25 cellular contexts compared by ENCODE assay signal in the genomic region with DNA sequence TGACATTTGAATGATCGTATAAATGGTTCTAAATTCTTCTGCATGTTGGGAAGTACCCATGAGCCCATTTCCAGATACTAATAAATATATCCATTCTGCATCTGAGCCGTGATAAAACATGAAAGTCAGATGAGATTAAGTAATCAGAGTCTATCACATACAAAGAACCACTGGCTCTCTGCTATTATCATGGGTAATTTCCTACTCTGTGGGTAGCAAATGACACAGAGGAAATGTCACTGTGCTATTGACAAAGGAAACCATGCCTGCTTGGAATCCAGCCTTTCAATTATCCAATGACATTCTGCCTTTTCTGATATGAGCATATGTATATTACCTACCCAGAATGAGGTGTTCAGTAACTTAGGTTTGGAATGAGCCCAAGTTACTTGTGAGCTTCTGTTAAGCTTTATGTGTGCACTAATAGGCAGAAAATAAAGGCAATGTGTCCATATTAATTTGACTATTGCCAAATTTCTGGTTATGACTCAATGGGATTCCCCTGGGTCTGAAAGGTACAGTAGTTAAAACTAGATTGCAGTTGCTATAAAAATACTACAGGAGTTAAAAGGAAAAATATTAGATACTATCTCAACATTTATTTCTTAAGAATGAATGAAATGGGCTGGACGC.
"Had no signal": no experiment of that assay in that cellular context is flagged by ENCODE, and none has a peak within 500 bp of the region (broad histone marks: within the 10 kb centered on the region; RNA-seq: fewer than 3 reads in every experiment).

No MANE protein-coding gene starts in this region.

- H3K27me3 ChIP-seq: gastrocnemius medialis, left lung, ovary, right lobe of liver, suprapubic skin, vagina had no signal

- ATAC-seq: activated CD8-positive, alpha-beta memory T cell treated with anti-CD3 and anti-CD28 coated beads, Interleukin-2, amount 10 ng/mL, durations not matched to agents 7 days and 5 days; gastrocnemius medialis; left lung; mucosa of descending colon; naive thymus-derived CD4-positive, alpha-beta T cell; psoas muscle; right lobe of liver; stimulated activated naive CD8-positive, alpha-beta T cell treated with anti-CD3 and anti-CD28 coated beads, Interleukin-15, amount 100 ng/mL, for 72 hours had no signal

- H3K4me3 ChIP-seq: gastrocnemius medialis, left lung, mucosa of descending colon, ovary, psoas muscle, right lobe of liver, suprapubic skin, vagina had no signal

- H3K27ac ChIP-seq: gastrocnemius medialis, left lung, ovary, psoas muscle, right lobe of liver, suprapubic skin, vagina had no signal

- H3K36me3 ChIP-seq: gastrocnemius medialis, left lung, ovary, right lobe of liver, suprapubic skin, vagina had no signal

- DNase-seq: activated B cell treated with CpG ODN at 0.5 μM for 24 hours; activated CD4-positive, alpha-beta memory T cell treated with anti-CD3 and anti-CD28 coated beads for 36 hours; activated CD4-positive, alpha-beta T cell treated with anti-CD3 and anti-CD28 coated beads for 4 hours; activated CD8-positive, alpha-beta memory T cell treated with anti-CD3 and anti-CD28 coated beads, Interleukin-2, amount 10 ng/mL, durations not matched to agents 7 days and 5 days; activated naive CD8-positive, alpha-beta T cell treated with anti-CD3 and anti-CD28 coated beads for 36 hours; amniotic stem cell; caudate nucleus; endodermal cell; erythroblast; gastrocnemius medialis; head of caudate nucleus; kidney; left lung; mucosa of descending colon; naive thymus-derived CD4-positive, alpha-beta T cell; ovary; psoas muscle; right lobe of liver; small intestine; stimulated activated CD4-positive, alpha-beta T cell treated with anti-CD3 and anti-CD28 coated beads, Interleukin-15, amount 100 ng/mL, for 24 hours; stimulated activated CD4-positive, alpha-beta T cell treated with anti-CD3 and anti-CD28 coated beads, Interleukin-2, amount 100 ng/mL, for 48 hours; stimulated activated naive CD8-positive, alpha-beta T cell treated with anti-CD3 and anti-CD28 coated beads, Interleukin-15, amount 100 ng/mL, for 72 hours; trophoblast cell had no signal

- H3K4me1 ChIP-seq: gastrocnemius medialis, left lung, psoas muscle, right lobe of liver, suprapubic skin, vagina had no signal

- H3K9me3 ChIP-seq: gastrocnemius medialis, left lung, mucosa of descending colon, ovary, psoas muscle, right lobe of liver, suprapubic skin, vagina had no signal
